ENCODE assay signal across 14 cellular contexts in genomic region chr21:38955495-38955894, GRCh38.
DNase-seq lines count a peak whose midpoint lies in the region; ATAC-seq and TF ChIP-seq lines count a peak whose summit lies in the region.
"Had no signal": no experiment of that assay in that cellular context is flagged by ENCODE, and none has a peak within 500 bp of the region (broad histone marks: within the 10 kb centered on the region; RNA-seq: fewer than 3 reads in every experiment).

No MANE protein-coding gene starts in this region.

- peaks cover 54% of the 10 kb centered on the region for H3K4me1 Mint-ChIP-seq in progenitor cell of endocrine pancreas (ENCODE audit: low read depth)

- H3K36me3 ChIP-seq in duodenal mucosa (ENCODE audit: control insufficient read depth in 1 of 2, insufficient read depth in 2 of 2, low read length in 2 of 2) (no peaks in the 10 kb centered on the region), lower lobe of right lung (no peaks in the 10 kb centered on the region)
- H3K36me3 ChIP-seq: SJSA1 had no signal

- H3K4me3 Mint-ChIP-seq in progenitor cell of endocrine pancreas (ENCODE audit: low read depth): no peak overlapping the region
- H3K4me3 Mint-ChIP-seq: activated CD4-positive, alpha-beta T cell treated with anti-CD3 and anti-CD28 coated beads for 36 hours; CD8-positive, alpha-beta T cell; naive B cell had no signal

- DNase-seq in AG10803 (ENCODE audit: low read depth): peak; percentile 36
- peak; percentile 13 for DNase-seq in HK-2 (ENCODE audit: unreplicated experiment)
- DNase-seq in lower lobe of right lung: no peak
- no peak for DNase-seq in progenitor cell of endocrine pancreas (ENCODE audit: low spot score, unreplicated experiment)
- DNase-seq in SIG-M5 (lab: John Stamatoyannopoulos, UW): no peak
- no peak for DNase-seq in iPS-NIHi11 (ENCODE audit: low spot score)
- DNase-seq: activated CD4-positive, alpha-beta T cell treated with anti-CD3 and anti-CD28 coated beads for 36 hours; CD8-positive, alpha-beta T cell; cortex of kidney; naive B cell; NCI-H1930 had no signal

- no peaks in the 10 kb centered on the region for H3K27me3 Mint-ChIP-seq in progenitor cell of endocrine pancreas

- no peaks in the 10 kb centered on the region for H3K9me3 Mint-ChIP-seq in progenitor cell of endocrine pancreas (ENCODE audit: low read depth)

- no peak overlapping the region for H3K27ac Mint-ChIP-seq in progenitor cell of endocrine pancreas
- H3K27ac Mint-ChIP-seq: activated CD4-positive, alpha-beta T cell treated with anti-CD3 and anti-CD28 coated beads for 36 hours; CD8-positive, alpha-beta T cell; naive B cell had no signal

- peak; percentile 25 to 38 for ATAC-seq in lower lobe of right lung
- no peak for ATAC-seq in GM19395 (IDR thresholded peaks at IDR 0.05; ENCODE audit: unreplicated experiment)
- ATAC-seq: activated CD4-positive, alpha-beta T cell treated with anti-CD3 and anti-CD28 coated beads for 36 hours; CD8-positive, alpha-beta T cell had no signal

- H3K27ac ChIP-seq in duodenal mucosa (ENCODE audit: low read depth, low read length) (peak overlapping the region; percentile 34), lower lobe of right lung (no peak overlapping the region)
- H3K27ac ChIP-seq: SJSA1 had no signal

- H3K4me3 ChIP-seq in AG10803 (ENCODE audit: low read length): no peak overlapping the region
- no peak overlapping the region for H3K4me3 ChIP-seq in duodenal mucosa (ENCODE audit: low read depth in 1 of 2, low read length in 2 of 2)
- H3K4me3 ChIP-seq in lower lobe of right lung: no peak overlapping the region
- H3K4me3 ChIP-seq: SJSA1 had no signal

- H3K9me3 ChIP-seq in duodenal mucosa (ENCODE audit: control insufficient read depth in 1 of 2, low read length in 2 of 2): no peaks in the 10 kb centered on the region
- no peaks in the 10 kb centered on the region for H3K9me3 ChIP-seq in lower lobe of right lung
- H3K9me3 ChIP-seq: SJSA1 had no signal

- H3K4me1 ChIP-seq in duodenal mucosa (ENCODE audit: control insufficient read depth in 1 of 2, insufficient read depth in 2 of 2, low read length in 2 of 2) (peaks cover 59 to 67% of the 10 kb centered on the region in 2 donors), lower lobe of right lung (peaks cover 33% of the 10 kb centered on the region)

- intact Hi-C loops in lower lobe of right lung (cut with DNase I): no loop called here

- H3K27me3 ChIP-seq in duodenal mucosa (ENCODE audit: control insufficient read depth in 1 of 2, insufficient read depth in 2 of 2, low read length in 2 of 2) (no peaks in the 10 kb centered on the region), lower lobe of right lung (ENCODE audit: low read depth) (no peaks in the 10 kb centered on the region)
- H3K27me3 ChIP-seq: SJSA1 had no signal

- no peak overlapping the region for H3K9ac ChIP-seq in duodenal mucosa (ENCODE audit: low read depth in 1 of 2, low read length in 2 of 2)

- no peak for TF ChIP-seq CTCF in AG10803 (conservative IDR thresholded peaks at IDR 0.05; ENCODE audit: low read length)
- no peak for TF ChIP-seq CTCF in lower lobe of right lung (IDR thresholded peaks at IDR 0.05)
- no peak for TF ChIP-seq CTCF in progenitor cell of endocrine pancreas (IDR thresholded peaks at IDR 0.05; ENCODE audit: unreplicated experiment)

- H3K36me3 Mint-ChIP-seq in progenitor cell of endocrine pancreas (ENCODE audit: insufficient read depth): no peaks in the 10 kb centered on the region
- H3K36me3 Mint-ChIP-seq: CD8-positive, alpha-beta T cell; naive B cell had no signal

Comparison
In these comparisons a context has a peak if more than half of its experiments do, and no peak if none do; other contexts are left out.
1. DNase-seq: peak in AG10803 (single experiment) and HK-2 (single experiment); none in lower lobe of right lung (single experiment), progenitor cell of endocrine pancreas (single experiment), SIG-M5 (single experiment) and iPS-NIHi11 (single experiment).